Comparison of ENCODE assay signal across 7 cellular contexts in the genomic region with DNA sequence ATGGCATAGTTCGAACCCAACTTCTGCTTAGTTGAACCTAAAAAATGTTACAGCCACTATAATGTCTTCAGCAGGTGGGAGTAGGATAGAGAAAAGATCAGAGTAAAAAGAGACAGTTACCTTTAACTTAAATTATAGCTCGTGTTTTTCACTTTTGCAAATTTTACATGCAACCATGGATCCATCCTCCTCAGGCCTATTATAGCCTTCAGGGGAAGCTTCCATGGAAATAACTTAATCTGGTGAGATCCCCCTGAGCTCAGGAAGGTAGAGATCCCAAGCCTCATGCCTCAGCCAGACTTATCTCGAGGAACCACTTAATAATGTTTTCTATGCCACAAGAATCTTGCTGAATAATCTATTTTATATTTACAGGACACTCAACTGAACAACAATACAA.
"Had no signal": no experiment of that assay in that cellular context is flagged by ENCODE, and none has a peak within 500 bp of the region (broad histone marks: within the 10 kb centered on the region; RNA-seq: fewer than 3 reads in every experiment).

No MANE protein-coding gene starts in this region.

- H3K4me3 Mint-ChIP-seq: IgD-negative memory B cell had no signal

- H3K27me3 Mint-ChIP-seq: IgD-negative memory B cell had no signal

- H3K4me3 ChIP-seq: GM23248, HAP-1 had no signal

- H3K9ac ChIP-seq: GM23248 had no signal

- DNase-seq: GM23248, GOT3, H7, KG1 had no signal

- H3K27ac Mint-ChIP-seq: IgD-negative memory B cell had no signal

- FAIRE-seq: HTR-8/SVneo had no signal

- H3K36me3 ChIP-seq: HAP-1 had no signal

- H3K4me1 ChIP-seq: HAP-1 had no signal

- H2AFZ ChIP-seq: GM23248 had no signal

- H3K9me3 ChIP-seq: HAP-1 had no signal

- H3K9me3 Mint-ChIP-seq: IgD-negative memory B cell had no signal

- H3K27ac ChIP-seq: GM23248 had no signal

- H3K36me3 Mint-ChIP-seq: IgD-negative memory B cell had no signal
